ENCODE assay signal across 11 cellular contexts in the genomic region with DNA sequence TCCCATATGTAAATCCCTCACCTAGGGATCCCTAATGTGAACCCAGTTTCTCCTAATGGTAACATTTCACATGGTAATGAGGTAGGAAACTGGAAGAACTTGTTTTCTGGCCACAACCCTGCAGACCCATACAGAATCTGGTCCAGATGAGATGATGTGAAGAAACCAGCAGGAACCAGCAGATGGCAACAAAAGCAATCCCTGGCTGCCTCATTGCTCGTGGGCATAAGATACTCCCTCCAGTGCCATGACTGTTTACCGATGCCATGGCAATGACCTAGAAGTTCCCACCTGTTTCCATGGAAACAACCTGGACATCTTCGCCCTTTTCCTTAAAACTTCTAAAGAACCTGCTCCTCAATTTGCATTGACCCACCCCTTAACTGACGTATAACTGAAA. TPM values are rescaled to one million over a fixed set of nuclear protein-coding genes. Genes with fewer than 3 reads are reported as not detected.
DNase-seq lines count a peak whose midpoint lies in the region; ATAC-seq, FAIRE-seq and TF ChIP-seq lines count a peak whose summit lies in the region.
"Had no signal": no experiment of that assay in that cellular context is flagged by ENCODE, and none has a peak within 500 bp of the region (broad histone marks: within the 10 kb centered on the region; RNA-seq: fewer than 3 reads in every experiment).

No MANE protein-coding gene starts in this region.

- peak; percentile 25 for TF ChIP-seq CTCF in CD14-positive monocyte (IDR thresholded peaks at IDR 0.05)
- peak; percentile 39 to 52 (median 51); a peak in 5 of 6 replicates for TF ChIP-seq CTCF in HCT116 (IDR thresholded peaks at IDR 0.05 in 2 of 3, conservative IDR thresholded peaks at IDR 0.05 in 1 of 3; ENCODE audit: borderline replicate concordance in 1 of 3, insufficient read depth in 1 of 3, low read depth in 2 of 3, low read length in 2 of 3)

- DNase-seq in CD14-positive monocyte (ENCODE audit: low spot score) (no peak), HCT116 (ENCODE audit: low read depth, low spot score) (peak; percentile 50), RPMI8226 (peak; percentile 75), iPS DF 6.9 (ENCODE audit: low read depth, low spot score) (peak; percentile 90), GM19239 (ENCODE audit: insufficient read length, low spot score) (no peak)
- no peak for DNase-seq in activated CD4-positive, CD25-positive, alpha-beta regulatory T cell (lab: John Stamatoyannopoulos, UW)

- peaks cover 2 to 7% (median 6%) of the 10 kb centered on the region in 3 donors for H3K27me3 Mint-ChIP-seq in CD14-positive monocyte (ENCODE audit: low read depth in 3 of 3)

- no CpG with 5 or more reads among the region's 4 CpGs for WGBS in iPS DF 6.9 (ENCODE audit: insufficient coverage, insufficient read length)

- H3K4me3 ChIP-seq in HCT116 (replicated peaks in 1 of 2; ENCODE audit: low read depth in 1 of 2, low read length in 2 of 2) (no peak overlapping the region), iPS DF 6.9 (ENCODE audit: low read length) (no peak overlapping the region)
- H3K4me3 ChIP-seq: suprapubic skin had no signal

- H3K36me3 ChIP-seq in HCT116 (ENCODE audit: control insufficient read depth in 1 of 2, insufficient read depth in 2 of 2, low read length in 2 of 2) (no peaks in the 10 kb centered on the region), iPS DF 6.9 (ENCODE audit: control insufficient read depth, insufficient read depth, low read length) (no peaks in the 10 kb centered on the region)
- H3K36me3 ChIP-seq: suprapubic skin had no signal

- H3K9me2 ChIP-seq in HCT116 (ENCODE audit: insufficient read depth), result no peaks in the 10 kb centered on the region

- peaks cover 0 to 8% (median 5%) of the 10 kb centered on the region in 7 donors for H3K9me3 Mint-ChIP-seq in CD14-positive monocyte

- H3K4me3 Mint-ChIP-seq in CD14-positive monocyte, result no peak overlapping the region
- H3K4me3 Mint-ChIP-seq: T-helper 2 cell treated with Interferon-gamma antibody and Interleukin-4, amounts not matched to agents 5 μg/mL and 100 μg/mL, for 36 hours had no signal

- peaks cover 36% of the 10 kb centered on the region for H3K4me1 Mint-ChIP-seq in CD14-positive monocyte

- TF ChIP-seq POLR2A in HCT116 (IDR thresholded peaks at IDR 0.05; ENCODE audit: borderline replicate concordance, extremely low read depth, insufficient read depth, insufficient read length), result no peak

- peak overlapping the region in 1 of 7 donors; percentile 22 for H3K27ac Mint-ChIP-seq in CD14-positive monocyte
- H3K27ac Mint-ChIP-seq: T-helper 2 cell treated with Interferon-gamma antibody and Interleukin-4, amounts not matched to agents 5 μg/mL and 100 μg/mL, for 36 hours had no signal

- H3K4me1 ChIP-seq in HCT116 (ENCODE audit: control insufficient read depth in 1 of 2, insufficient read depth in 2 of 2, low read length in 2 of 2) (no peaks in the 10 kb centered on the region), iPS DF 6.9 (ENCODE audit: control insufficient read depth, insufficient read depth, low read length) (peaks cover 3% of the 10 kb centered on the region; the same call in 1 of the 2 replicates)
- H3K4me1 ChIP-seq: suprapubic skin had no signal

- CTCF ChIA-PET in HCT116 (lab: Charles Lee), result interaction anchor here (1.0 to 1.6 kb wide), 2 partner anchors 51 to 83 kb away, joined by 3 to 5 read pairs; no protein-coding TSS in a partner anchor

- no peaks in the 10 kb centered on the region for H3K9me3 ChIP-seq in HCT116 (ENCODE audit: control insufficient read depth in 1 of 2, insufficient read depth in 1 of 2, low read depth in 1 of 2, low read length in 2 of 2)
- no peaks in the 10 kb centered on the region for H3K9me3 ChIP-seq in iPS DF 6.9 (ENCODE audit: control insufficient read depth, insufficient read depth, low read length)
- H3K9me3 ChIP-seq: suprapubic skin had no signal

- H3K27me3 ChIP-seq in HCT116 (ENCODE audit: insufficient read depth, low read length), result peaks cover 7% of the 10 kb centered on the region
- no peaks in the 10 kb centered on the region for H3K27me3 ChIP-seq in iPS DF 6.9 (ENCODE audit: control insufficient read depth, insufficient read depth, low read length)

- RAD21 ChIA-PET in HCT116 (lab: Charles Lee; ENCODE audit: low non-redundant PET in 1 of 2, low total read pairs in 2 of 2, uncharacterized antibody in 2 of 2, unreplicated experiment in 2 of 2), result no interaction called here

- no peaks in the 10 kb centered on the region for H4K20me1 ChIP-seq in HCT116 (ENCODE audit: insufficient read depth)

- H3K4me2 ChIP-seq in HCT116 (ENCODE audit: low read length), result no peak overlapping the region

- no peak overlapping the region for H3K9ac ChIP-seq in HCT116 (ENCODE audit: low read length)

- POLR2A ChIA-PET in HCT116 (lab: Charles Lee), result no interaction called here

- TF ChIP-seq RAD21 in HCT116 (IDR thresholded peaks at IDR 0.05; ENCODE audit: low read depth), result peak; percentile 59

- no TSS peak for BruUV-seq in HCT116 (replicated peaks; lab: Mats Ljungman, UMichigan)

- FAIRE-seq in GM19239 (lab: Jason Lieb, UNC), result no peak

- H3K36me3 Mint-ChIP-seq in CD14-positive monocyte, result peaks cover 0 to 2% of the 10 kb centered on the region in 2 donors

- H3K79me2 ChIP-seq in HCT116 (ENCODE audit: insufficient read depth, low read length), result no peaks in the 10 kb centered on the region

- peak; percentile 90 for ATAC-seq in HCT116
- ATAC-seq in GM21360 (IDR thresholded peaks at IDR 0.05; ENCODE audit: unreplicated experiment), result no peak
- ATAC-seq in GM21447 (IDR thresholded peaks at IDR 0.05; ENCODE audit: unreplicated experiment), result no peak

- H2AFZ ChIP-seq in HCT116 (ENCODE audit: low read depth, low read length, poor library complexity, severe bottlenecking), result no peak overlapping the region

- H3K27ac ChIP-seq in HCT116 (ENCODE audit: low read depth, low read length), result no peak overlapping the region
- no peak overlapping the region for H3K27ac ChIP-seq in iPS DF 6.9 (ENCODE audit: low read length)
- H3K27ac ChIP-seq: suprapubic skin had no signal

- intact Hi-C loops in CD14-positive monocyte (cut with micrococcal nuclease), result loop anchor here in 1 of 2 donors (5.0 kb wide), 2 partner anchors 34 to 49 kb away; no protein-coding TSS in a partner anchor
- intact Hi-C loops in HCT116 (cut with micrococcal nuclease), result no loop called here

TF ChIP-seq in HCT116, 20 proteins besides CTCF, POLR2A, EP300 and RAD21:
- TF ChIP-seq EZH2phosphoT487 (IDR thresholded peaks at IDR 0.05; ENCODE audit: borderline replicate concordance) (no peak), SIN3A (IDR thresholded peaks at IDR 0.05; ENCODE audit: low read depth) (0 out of 2 replicates have a peak, but pooled peaks have one; percentile 25), EZH2 (IDR thresholded peaks at IDR 0.05) (no peak), SRF (IDR thresholded peaks at IDR 0.05; ENCODE audit: low read depth) (no peak), ELF1 (IDR thresholded peaks at IDR 0.05; ENCODE audit: borderline replicate concordance, low read depth) (no peak), ZFX (IDR thresholded peaks at IDR 0.05) (no peak)
- TF ChIP-seq, protein P1, sequence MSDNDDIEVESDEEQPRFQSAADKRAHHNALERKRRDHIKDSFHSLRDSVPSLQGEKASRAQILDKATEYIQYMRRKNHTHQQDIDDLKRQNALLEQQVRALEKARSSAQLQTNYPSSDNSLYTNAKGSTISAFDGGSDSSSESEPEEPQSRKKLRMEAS (IDR thresholded peaks at IDR 0.05), result peak; percentile 38; the same call in 1 of the 2 replicates

RNA-seq across cellular contexts. Expression of gene CD209, which starts 1.4 kb away (rescaled TPM):
- 1 to 10 TPM; 1.8 to 2.1 TPM for polyA plus RNA-seq in CD14-positive monocyte
- not detected for total RNA-seq in HCT116 (2021; ENCODE audit: unreplicated experiment)
- not detected in 2 replicates for polyA plus RNA-seq in HCT116 (2012)

RNA-seq across cellular contexts. Expression of gene CLEC4M, which starts 14.3 kb away (rescaled TPM):
- polyA plus RNA-seq in CD14-positive monocyte, result not detected
- not detected for total RNA-seq in HCT116 (2021; ENCODE audit: unreplicated experiment)
- polyA plus RNA-seq in HCT116 (2012), result not detected in 2 replicates
- total RNA-seq: skeletal muscle tissue, suprapubic skin had no signal

RNA-seq across cellular contexts. Expression of gene CLEC4G, which starts 16.8 kb away (rescaled TPM):
- polyA plus RNA-seq in CD14-positive monocyte, result 1 to 10 TPM; 7.1 to 7.9 TPM
- not detected for total RNA-seq in HCT116 (2021; ENCODE audit: unreplicated experiment)
- polyA plus RNA-seq in HCT116 (2012), result not detected in 2 replicates

RNA-seq across cellular contexts. Expression of gene FCER2, which starts 46.8 kb away (rescaled TPM):
- 1 to 10 TPM; 1.1 to 2.1 TPM for polyA plus RNA-seq in CD14-positive monocyte
- total RNA-seq in HCT116 (2021; ENCODE audit: unreplicated experiment), result 0.20 TPM
- 0.13 TPM in 1 of 2 replicates, not detected in the other for polyA plus RNA-seq in HCT116 (2012)
- total RNA-seq: suprapubic skin had no signal

Comparison
In these comparisons a context has a peak if more than half of its experiments do, and no peak if none do; other contexts are left out.
1. DNase-seq: peak in HCT116 (single experiment), RPMI8226 (single experiment) and iPS DF 6.9 (single experiment); none in CD14-positive monocyte (single experiment), GM19239 (single experiment) and activated CD4-positive, CD25-positive, alpha-beta regulatory T cell (0 of 4).